Comparison of ENCODE assay signal across 1 cellular context in genomic region chr17:35376245-35376644, GRCh38.
A peak's percentile ranks its signal among the peaks of the same experiment; 100 is the strongest.
TF ChIP-seq lines count a peak whose summit lies in the region.

No MANE protein-coding gene starts in this region.

TF ChIP-seq in K562, 482 proteins besides CTCF, POLR2A, EP300 and RAD21 (continued from another document):
- no peak for TF ChIP-seq CHD7 (IDR thresholded peaks at IDR 0.05; ENCODE audit: low read depth, low read length)
- TF ChIP-seq C11orf30 (IDR thresholded peaks at IDR 0.05; ENCODE audit: low read depth) = peak; percentile 34; the same call in 1 of the 2 replicates
